In genomic region chr10:84139126-84140035, GRCh38 we compare ENCODE assay signal across 8 cellular contexts. TPM values are rescaled to one million over a fixed set of nuclear protein-coding genes. Genes with fewer than 3 reads are reported as not detected.
A peak's percentile ranks its signal among the peaks of the same experiment; 100 is the strongest.
DNase-seq lines count a peak whose midpoint lies in the region; ATAC-seq and TF ChIP-seq lines count a peak whose summit lies in the region.

A gene with protein sequence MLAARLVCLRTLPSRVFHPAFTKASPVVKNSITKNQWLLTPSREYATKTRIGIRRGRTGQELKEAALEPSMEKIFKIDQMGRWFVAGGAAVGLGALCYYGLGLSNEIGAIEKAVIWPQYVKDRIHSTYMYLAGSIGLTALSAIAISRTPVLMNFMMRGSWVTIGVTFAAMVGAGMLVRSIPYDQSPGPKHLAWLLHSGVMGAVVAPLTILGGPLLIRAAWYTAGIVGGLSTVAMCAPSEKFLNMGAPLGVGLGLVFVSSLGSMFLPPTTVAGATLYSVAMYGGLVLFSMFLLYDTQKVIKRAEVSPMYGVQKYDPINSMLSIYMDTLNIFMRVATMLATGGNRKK (plus strand): TSS chr10:84139509. CDS start chr10:84141501, 1,992 bp downstream.

- H3K27ac ChIP-seq in RWPE2 (ENCODE audit: poor library complexity, severe bottlenecking), result peak within 1 kb of the TSS; percentile 63

- H3K9me3 ChIP-seq in RWPE2 (ENCODE audit: severe bottlenecking), result no peaks in the 10 kb centered on the region

- no peaks in the 10 kb centered on the region for H3K9me3 Mint-ChIP-seq in natural killer cell treated with Interleukin-12 subunit alpha and Interleukin-12 subunit beta and Interleukin-15 and Interleukin-18, amount 100 ng/mL, for 72 hours
- H3K9me3 Mint-ChIP-seq in stimulated activated naive CD8-positive, alpha-beta T cell treated with anti-CD3 and anti-CD28 coated beads, Interleukin-15, Interleukin-2, amounts not matched to agents 100 ng/mL and 50 ng/mL, for 24 hours, result no peaks in the 10 kb centered on the region

- peak within 1 kb of the TSS; percentile 98 for H3K27ac Mint-ChIP-seq in natural killer cell treated with Interleukin-12 subunit alpha and Interleukin-12 subunit beta and Interleukin-15 and Interleukin-18, amount 100 ng/mL, for 72 hours
- H3K27ac Mint-ChIP-seq in stimulated activated naive CD8-positive, alpha-beta T cell treated with anti-CD3 and anti-CD28 coated beads, Interleukin-15, Interleukin-2, amounts not matched to agents 100 ng/mL and 50 ng/mL, for 24 hours, result peak within 1 kb of the TSS; percentile 91

- peak; percentile 92 for ATAC-seq in RWPE2 (ENCODE audit: low read depth)
- peak; percentile 96 to 98 for ATAC-seq in natural killer cell treated with Interleukin-12 subunit alpha and Interleukin-12 subunit beta and Interleukin-15 and Interleukin-18, amount 100 ng/mL, for 72 hours

- peaks cover 9% of the 10 kb centered on the region for H3K4me1 ChIP-seq in RWPE2 (ENCODE audit: insufficient read depth, poor library complexity, severe bottlenecking)

- peak; percentile 98 for DNase-seq in EL
- peak; percentile 92 for DNase-seq in GOT3 (lab: John Stamatoyannopoulos, UW)
- DNase-seq in LNCaP clone FGC (ENCODE audit: low read depth), result peak; percentile 95
- DNase-seq in RWPE2 (ENCODE audit: low spot score), result peak; percentile 96
- peak; percentile 99 for DNase-seq in activated T-helper 9 cell treated with anti-CD3 and anti-CD28 coated beads, Interleukin-2, amount 50 U/mL, for 16 hours (ENCODE audit: low read depth)
- DNase-seq in fibroblast of peridontal ligament (ENCODE audit: extremely low read depth), result peak; percentile 99
- DNase-seq in natural killer cell treated with Interleukin-12 subunit alpha and Interleukin-12 subunit beta and Interleukin-15 and Interleukin-18, amount 100 ng/mL, for 72 hours (ENCODE audit: low spot score), result peak; percentile 98

- H3K4me3 ChIP-seq in LNCaP clone FGC (ENCODE audit: low read depth, low read length) (peak within 1 kb of the TSS; percentile 99), RWPE2 (ENCODE audit: severe bottlenecking) (peak within 1 kb of the TSS; percentile 76)

- no peak; the same call in 1 of the 2 replicates for TF ChIP-seq CTCF in LNCaP clone FGC (IDR thresholded peaks at IDR 0.05; ENCODE audit: control insufficient read depth, extremely low read depth, insufficient read depth)
- TF ChIP-seq CTCF in RWPE2 (IDR thresholded peaks at IDR 0.05; ENCODE audit: poor library complexity, severe bottlenecking), result no peak

- peaks cover 21% of the 10 kb centered on the region for H3K36me3 Mint-ChIP-seq in natural killer cell treated with Interleukin-12 subunit alpha and Interleukin-12 subunit beta and Interleukin-15 and Interleukin-18, amount 100 ng/mL, for 72 hours
- peaks cover 37% of the 10 kb centered on the region for H3K36me3 Mint-ChIP-seq in stimulated activated naive CD8-positive, alpha-beta T cell treated with anti-CD3 and anti-CD28 coated beads, Interleukin-15, Interleukin-2, amounts not matched to agents 100 ng/mL and 50 ng/mL, for 24 hours (ENCODE audit: low read depth)

- peaks cover 23 to 38% of the 10 kb centered on the region in 2 donors for H3K4me1 Mint-ChIP-seq in natural killer cell treated with Interleukin-12 subunit alpha and Interleukin-12 subunit beta and Interleukin-15 and Interleukin-18, amount 100 ng/mL, for 72 hours (ENCODE audit: low read depth in 2 of 2)
- H3K4me1 Mint-ChIP-seq in stimulated activated naive CD8-positive, alpha-beta T cell treated with anti-CD3 and anti-CD28 coated beads, Interleukin-15, Interleukin-2, amounts not matched to agents 100 ng/mL and 50 ng/mL, for 24 hours (ENCODE audit: low read depth), result peaks cover 25% of the 10 kb centered on the region

- no peaks in the 10 kb centered on the region for H3K27me3 ChIP-seq in RWPE2 (ENCODE audit: insufficient read depth, poor library complexity, severe bottlenecking)

- peak within 1 kb of the TSS; percentile 94 for H3K4me3 Mint-ChIP-seq in natural killer cell treated with Interleukin-12 subunit alpha and Interleukin-12 subunit beta and Interleukin-15 and Interleukin-18, amount 100 ng/mL, for 72 hours
- H3K4me3 Mint-ChIP-seq in stimulated activated naive CD8-positive, alpha-beta T cell treated with anti-CD3 and anti-CD28 coated beads, Interleukin-15, Interleukin-2, amounts not matched to agents 100 ng/mL and 50 ng/mL, for 24 hours, result peak within 1 kb of the TSS; percentile 95

- peaks cover 38% of the 10 kb centered on the region for H3K36me3 ChIP-seq in RWPE2 (ENCODE audit: low read depth)

- H3K27me3 Mint-ChIP-seq in natural killer cell treated with Interleukin-12 subunit alpha and Interleukin-12 subunit beta and Interleukin-15 and Interleukin-18, amount 100 ng/mL, for 72 hours, result peaks cover 1 to 4% of the 10 kb centered on the region in 2 donors
- no peaks in the 10 kb centered on the region for H3K27me3 Mint-ChIP-seq in stimulated activated naive CD8-positive, alpha-beta T cell treated with anti-CD3 and anti-CD28 coated beads, Interleukin-15, Interleukin-2, amounts not matched to agents 100 ng/mL and 50 ng/mL, for 24 hours

RNA-seq across cellular contexts. Expression of the gene that starts here (rescaled TPM):
- 100 to 1,000 TPM; 121 to 157 TPM for total RNA-seq in natural killer cell treated with Interleukin-12 subunit alpha and Interleukin-12 subunit beta and Interleukin-15 and Interleukin-18, amount 100 ng/mL, for 72 hours

Comparison
In these comparisons a context has a peak if more than half of its experiments do, and no peak if none do; other contexts are left out.
1. Peak in every context shown above with its lines: DNase-seq, ATAC-seq, H3K4me3 ChIP-seq and H3K27ac ChIP-seq.